Comparison of ENCODE assay signal across 1 cellular context in the genomic region with DNA sequence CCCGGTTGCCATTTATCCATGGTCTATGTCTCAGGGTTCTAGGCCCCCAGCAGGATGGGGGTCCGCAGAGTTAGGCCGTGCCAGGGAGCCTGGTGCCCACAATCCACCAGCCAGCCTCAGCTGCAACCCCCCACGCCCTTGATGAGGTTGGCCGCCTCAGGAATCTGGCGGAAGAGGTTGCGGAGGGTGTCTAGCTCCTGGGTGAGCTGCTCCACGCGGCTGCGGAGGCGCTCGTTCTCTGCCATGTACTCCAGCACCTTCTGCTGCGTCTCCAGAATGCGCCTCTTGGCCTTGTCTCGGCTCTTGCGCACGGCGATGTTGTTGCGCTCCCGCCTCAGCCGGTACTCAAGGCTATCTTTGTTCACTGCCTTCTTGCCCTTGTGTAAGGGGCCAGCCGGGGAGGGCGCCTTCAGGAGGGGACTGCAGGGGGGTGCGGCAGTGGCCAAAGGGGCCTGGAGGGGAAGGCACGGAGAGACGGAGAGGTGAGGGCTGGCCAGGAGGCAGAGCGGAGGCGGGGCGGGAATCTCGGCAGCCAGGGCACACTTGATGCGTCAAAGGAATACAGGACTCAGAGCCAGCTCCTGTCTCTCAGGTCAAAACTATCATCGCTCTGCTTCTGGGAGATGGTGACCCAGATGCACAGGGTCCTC.
TF ChIP-seq lines count a peak whose summit lies in the region.

No MANE protein-coding gene starts in this region.

TF ChIP-seq in HepG2, 621 proteins besides CTCF, POLR2A, EP300 and RAD21 (continues in another document):
- TF ChIP-seq MEIS2 (CRISPR knock-in tag; IDR thresholded peaks at IDR 0.05) (no peak), ZNF550 (CRISPR knock-in tag; IDR thresholded peaks at IDR 0.05; ENCODE audit: borderline replicate concordance) (no peak), ZSCAN29 (CRISPR knock-in tag; conservative IDR thresholded peaks at IDR 0.05) (no peak), MEIS1 (CRISPR knock-in tag; IDR thresholded peaks at IDR 0.05; ENCODE audit: borderline replicate concordance) (no peak), GATAD2A (CRISPR knock-in tag; IDR thresholded peaks at IDR 0.05) (no peak), ZNF44 (CRISPR knock-in tag; IDR thresholded peaks at IDR 0.05) (no peak), FOXK2 (IDR thresholded peaks at IDR 0.05) (no peak), SMC3 (IDR thresholded peaks at IDR 0.05; ENCODE audit: low read length) (no peak), KLF12 (CRISPR knock-in tag; IDR thresholded peaks at IDR 0.05; ENCODE audit: borderline replicate concordance) (no peak), ZNF296 (CRISPR knock-in tag; conservative IDR thresholded peaks at IDR 0.05) (no peak), ATRX (CRISPR knock-in tag; IDR thresholded peaks at IDR 0.05; ENCODE audit: borderline replicate concordance) (no peak), ZNF589 (CRISPR knock-in tag; conservative IDR thresholded peaks at IDR 0.05) (no peak), PCBP1 (IDR thresholded peaks at IDR 0.05; ENCODE audit: borderline replicate concordance, low read depth, low read length) (no peak), NFYB (CRISPR knock-in tag; IDR thresholded peaks at IDR 0.05) (no peak), ZNF577 (CRISPR knock-in tag; IDR thresholded peaks at IDR 0.05; ENCODE audit: borderline replicate concordance, low read depth) (no peak), ONECUT2 (CRISPR knock-in tag; IDR thresholded peaks at IDR 0.05) (no peak), ZNF441 (CRISPR knock-in tag; IDR thresholded peaks at IDR 0.05; ENCODE audit: borderline replicate concordance) (no peak), HNRNPLL (IDR thresholded peaks at IDR 0.05; ENCODE audit: low read depth, low read length, poor library complexity, severe bottlenecking) (no peak), ZNF382 (CRISPR knock-in tag; IDR thresholded peaks at IDR 0.05; ENCODE audit: borderline replicate concordance) (no peak), HNRNPL (IDR thresholded peaks at IDR 0.05; ENCODE audit: low read depth, low read length) (no peak), JUN (CRISPR knock-in tag; IDR thresholded peaks at IDR 0.05) (no peak), MTA1 (CRISPR knock-in tag; IDR thresholded peaks at IDR 0.05; ENCODE audit: borderline replicate concordance) (0 out of 2 replicates have a peak, but pooled peaks have one; percentile 23), HOXA5 (CRISPR knock-in tag; IDR thresholded peaks at IDR 0.05) (no peak)
- TF ChIP-seq, protein P1, sequence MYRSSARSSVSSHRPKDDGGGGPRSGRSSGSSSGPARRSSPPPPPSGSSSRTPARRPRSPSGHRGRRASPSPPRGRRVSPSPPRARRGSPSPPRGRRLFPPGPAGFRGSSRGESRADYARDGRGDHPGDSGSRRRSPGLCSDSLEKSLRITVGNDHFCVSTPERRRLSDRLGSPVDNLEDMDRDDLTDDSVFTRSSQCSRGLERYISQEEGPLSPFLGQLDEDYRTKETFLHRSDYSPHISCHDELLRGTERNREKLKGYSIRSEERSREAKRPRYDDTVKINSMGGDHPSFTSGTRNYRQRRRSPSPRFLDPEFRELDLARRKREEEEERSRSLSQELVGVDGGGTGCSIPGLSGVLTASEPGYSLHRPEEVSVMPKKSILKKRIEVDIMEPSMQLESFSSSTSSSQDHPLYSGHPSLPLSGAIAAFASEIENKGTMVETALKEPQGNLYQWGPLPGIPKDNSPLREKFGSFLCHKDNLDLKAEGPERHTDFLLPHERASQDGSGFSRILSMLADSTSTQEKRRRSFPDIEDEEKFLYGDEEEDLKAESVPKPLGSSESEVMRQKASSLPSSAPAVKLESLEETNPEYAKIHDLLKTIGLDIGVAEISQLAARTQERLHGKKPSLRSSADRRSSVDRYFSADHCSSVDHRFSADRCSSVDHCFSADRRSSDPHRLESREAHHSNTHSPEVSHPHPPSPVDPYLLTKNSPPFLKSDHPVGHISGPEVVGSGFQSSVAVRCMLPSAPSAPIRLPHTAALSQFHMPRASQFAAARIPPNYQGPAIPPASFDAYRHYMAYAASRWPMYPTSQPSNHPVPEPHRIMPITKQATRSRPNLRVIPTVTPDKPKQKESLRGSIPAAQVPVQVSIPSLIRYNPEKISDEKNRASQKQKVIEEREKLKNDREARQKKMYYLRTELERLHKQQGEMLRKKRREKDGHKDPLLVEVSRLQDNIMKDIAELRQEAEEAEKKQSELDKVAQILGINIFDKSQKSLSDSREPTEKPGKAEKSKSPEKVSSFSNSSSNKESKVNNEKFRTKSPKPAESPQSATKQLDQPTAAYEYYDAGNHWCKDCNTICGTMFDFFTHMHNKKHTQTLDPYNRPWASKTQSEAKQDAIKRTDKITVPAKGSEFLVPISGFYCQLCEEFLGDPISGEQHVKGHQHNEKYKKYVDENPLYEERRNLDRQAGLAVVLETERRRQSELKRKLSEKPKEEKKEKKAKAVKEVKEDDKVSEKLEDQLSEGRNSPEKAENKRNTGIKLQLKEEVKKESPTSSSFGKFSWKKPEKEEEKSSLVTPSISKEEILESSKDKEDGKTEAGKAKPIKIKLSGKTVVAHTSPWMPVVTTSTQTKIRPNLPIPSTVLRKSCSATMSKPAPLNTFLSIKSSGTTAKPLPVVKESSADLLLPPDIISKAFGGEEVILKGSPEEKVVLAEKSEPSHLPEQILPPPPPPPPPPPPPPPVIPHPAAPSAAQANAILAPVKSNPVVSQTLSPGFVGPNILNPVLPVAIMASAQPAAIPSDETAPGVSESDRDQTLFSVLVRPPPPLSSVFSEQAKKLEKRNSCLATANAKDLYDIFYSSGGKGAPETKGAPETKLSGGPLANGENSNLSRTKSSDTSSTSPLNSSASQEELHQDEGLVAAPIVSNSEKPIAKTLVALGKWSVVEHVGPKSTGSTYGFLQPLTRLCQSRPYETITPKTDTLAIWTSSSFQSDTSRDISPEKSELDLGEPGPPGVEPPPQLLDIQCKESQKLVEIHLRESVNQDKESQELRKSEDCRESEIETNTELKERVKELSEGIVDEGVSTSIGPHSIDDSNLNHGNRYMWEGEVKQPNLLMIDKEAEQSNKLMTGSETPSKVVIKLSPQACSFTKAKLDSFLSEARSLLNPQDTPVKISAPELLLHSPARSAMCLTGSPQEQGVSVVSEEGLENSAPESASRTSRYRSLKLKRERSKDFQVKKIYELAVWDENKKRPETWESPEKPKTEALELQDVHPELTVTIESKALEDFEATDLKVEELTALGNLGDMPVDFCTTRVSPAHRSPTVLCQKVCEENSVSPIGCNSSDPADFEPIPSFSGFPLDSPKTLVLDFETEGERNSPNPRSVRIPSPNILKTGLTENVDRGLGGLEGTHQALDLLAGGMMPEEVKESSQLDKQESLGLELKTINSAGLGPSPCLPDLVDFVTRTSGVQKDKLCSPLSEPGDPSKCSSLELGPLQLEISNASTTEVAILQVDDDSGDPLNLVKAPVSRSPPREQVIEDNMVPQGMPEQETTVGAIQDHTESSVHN (CRISPR knock-in tag; IDR thresholded peaks at IDR 0.05): 0 out of 2 replicates have a peak, but pooled peaks have one; percentile 51
- TF ChIP-seq, protein P2, sequence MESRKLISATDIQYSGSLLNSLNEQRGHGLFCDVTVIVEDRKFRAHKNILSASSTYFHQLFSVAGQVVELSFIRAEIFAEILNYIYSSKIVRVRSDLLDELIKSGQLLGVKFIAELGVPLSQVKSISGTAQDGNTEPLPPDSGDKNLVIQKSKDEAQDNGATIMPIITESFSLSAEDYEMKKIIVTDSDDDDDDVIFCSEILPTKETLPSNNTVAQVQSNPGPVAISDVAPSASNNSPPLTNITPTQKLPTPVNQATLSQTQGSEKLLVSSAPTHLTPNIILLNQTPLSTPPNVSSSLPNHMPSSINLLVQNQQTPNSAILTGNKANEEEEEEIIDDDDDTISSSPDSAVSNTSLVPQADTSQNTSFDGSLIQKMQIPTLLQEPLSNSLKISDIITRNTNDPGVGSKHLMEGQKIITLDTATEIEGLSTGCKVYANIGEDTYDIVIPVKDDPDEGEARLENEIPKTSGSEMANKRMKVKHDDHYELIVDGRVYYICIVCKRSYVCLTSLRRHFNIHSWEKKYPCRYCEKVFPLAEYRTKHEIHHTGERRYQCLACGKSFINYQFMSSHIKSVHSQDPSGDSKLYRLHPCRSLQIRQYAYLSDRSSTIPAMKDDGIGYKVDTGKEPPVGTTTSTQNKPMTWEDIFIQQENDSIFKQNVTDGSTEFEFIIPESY (CRISPR knock-in tag; IDR thresholded peaks at IDR 0.05): peak; percentile 58; the same call in 1 of the 2 replicates
- TF ChIP-seq, protein P3, sequence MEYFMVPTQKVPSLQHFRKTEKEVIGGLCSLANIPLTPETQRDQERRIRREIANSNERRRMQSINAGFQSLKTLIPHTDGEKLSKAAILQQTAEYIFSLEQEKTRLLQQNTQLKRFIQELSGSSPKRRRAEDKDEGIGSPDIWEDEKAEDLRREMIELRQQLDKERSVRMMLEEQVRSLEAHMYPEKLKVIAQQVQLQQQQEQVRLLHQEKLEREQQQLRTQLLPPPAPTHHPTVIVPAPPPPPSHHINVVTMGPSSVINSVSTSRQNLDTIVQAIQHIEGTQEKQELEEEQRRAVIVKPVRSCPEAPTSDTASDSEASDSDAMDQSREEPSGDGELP (IDR thresholded peaks at IDR 0.05; ENCODE audit: borderline replicate concordance, low read depth): no peak
- TF ChIP-seq, protein P4, sequence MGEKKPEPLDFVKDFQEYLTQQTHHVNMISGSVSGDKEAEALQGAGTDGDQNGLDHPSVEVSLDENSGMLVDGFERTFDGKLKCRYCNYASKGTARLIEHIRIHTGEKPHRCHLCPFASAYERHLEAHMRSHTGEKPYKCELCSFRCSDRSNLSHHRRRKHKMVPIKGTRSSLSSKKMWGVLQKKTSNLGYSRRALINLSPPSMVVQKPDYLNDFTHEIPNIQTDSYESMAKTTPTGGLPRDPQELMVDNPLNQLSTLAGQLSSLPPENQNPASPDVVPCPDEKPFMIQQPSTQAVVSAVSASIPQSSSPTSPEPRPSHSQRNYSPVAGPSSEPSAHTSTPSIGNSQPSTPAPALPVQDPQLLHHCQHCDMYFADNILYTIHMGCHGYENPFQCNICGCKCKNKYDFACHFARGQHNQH (CRISPR knock-in tag; IDR thresholded peaks at IDR 0.05): no peak
- TF ChIP-seq, protein P5, sequence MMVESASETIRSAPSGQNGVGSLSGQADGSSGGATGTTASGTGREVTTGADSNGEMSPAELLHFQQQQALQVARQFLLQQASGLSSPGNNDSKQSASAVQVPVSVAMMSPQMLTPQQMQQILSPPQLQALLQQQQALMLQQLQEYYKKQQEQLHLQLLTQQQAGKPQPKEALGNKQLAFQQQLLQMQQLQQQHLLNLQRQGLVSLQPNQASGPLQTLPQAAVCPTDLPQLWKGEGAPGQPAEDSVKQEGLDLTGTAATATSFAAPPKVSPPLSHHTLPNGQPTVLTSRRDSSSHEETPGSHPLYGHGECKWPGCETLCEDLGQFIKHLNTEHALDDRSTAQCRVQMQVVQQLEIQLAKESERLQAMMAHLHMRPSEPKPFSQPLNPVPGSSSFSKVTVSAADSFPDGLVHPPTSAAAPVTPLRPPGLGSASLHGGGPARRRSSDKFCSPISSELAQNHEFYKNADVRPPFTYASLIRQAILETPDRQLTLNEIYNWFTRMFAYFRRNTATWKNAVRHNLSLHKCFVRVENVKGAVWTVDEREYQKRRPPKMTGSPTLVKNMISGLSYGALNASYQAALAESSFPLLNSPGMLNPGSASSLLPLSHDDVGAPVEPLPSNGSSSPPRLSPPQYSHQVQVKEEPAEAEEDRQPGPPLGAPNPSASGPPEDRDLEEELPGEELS (CRISPR knock-in tag; IDR thresholded peaks at IDR 0.05): no peak
- TF ChIP-seq, protein P6, sequence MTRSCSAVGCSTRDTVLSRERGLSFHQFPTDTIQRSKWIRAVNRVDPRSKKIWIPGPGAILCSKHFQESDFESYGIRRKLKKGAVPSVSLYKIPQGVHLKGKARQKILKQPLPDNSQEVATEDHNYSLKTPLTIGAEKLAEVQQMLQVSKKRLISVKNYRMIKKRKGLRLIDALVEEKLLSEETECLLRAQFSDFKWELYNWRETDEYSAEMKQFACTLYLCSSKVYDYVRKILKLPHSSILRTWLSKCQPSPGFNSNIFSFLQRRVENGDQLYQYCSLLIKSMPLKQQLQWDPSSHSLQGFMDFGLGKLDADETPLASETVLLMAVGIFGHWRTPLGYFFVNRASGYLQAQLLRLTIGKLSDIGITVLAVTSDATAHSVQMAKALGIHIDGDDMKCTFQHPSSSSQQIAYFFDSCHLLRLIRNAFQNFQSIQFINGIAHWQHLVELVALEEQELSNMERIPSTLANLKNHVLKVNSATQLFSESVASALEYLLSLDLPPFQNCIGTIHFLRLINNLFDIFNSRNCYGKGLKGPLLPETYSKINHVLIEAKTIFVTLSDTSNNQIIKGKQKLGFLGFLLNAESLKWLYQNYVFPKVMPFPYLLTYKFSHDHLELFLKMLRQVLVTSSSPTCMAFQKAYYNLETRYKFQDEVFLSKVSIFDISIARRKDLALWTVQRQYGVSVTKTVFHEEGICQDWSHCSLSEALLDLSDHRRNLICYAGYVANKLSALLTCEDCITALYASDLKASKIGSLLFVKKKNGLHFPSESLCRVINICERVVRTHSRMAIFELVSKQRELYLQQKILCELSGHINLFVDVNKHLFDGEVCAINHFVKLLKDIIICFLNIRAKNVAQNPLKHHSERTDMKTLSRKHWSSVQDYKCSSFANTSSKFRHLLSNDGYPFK (CRISPR knock-in tag; IDR thresholded peaks at IDR 0.05; ENCODE audit: borderline replicate concordance): no peak
- TF ChIP-seq, protein P7, sequence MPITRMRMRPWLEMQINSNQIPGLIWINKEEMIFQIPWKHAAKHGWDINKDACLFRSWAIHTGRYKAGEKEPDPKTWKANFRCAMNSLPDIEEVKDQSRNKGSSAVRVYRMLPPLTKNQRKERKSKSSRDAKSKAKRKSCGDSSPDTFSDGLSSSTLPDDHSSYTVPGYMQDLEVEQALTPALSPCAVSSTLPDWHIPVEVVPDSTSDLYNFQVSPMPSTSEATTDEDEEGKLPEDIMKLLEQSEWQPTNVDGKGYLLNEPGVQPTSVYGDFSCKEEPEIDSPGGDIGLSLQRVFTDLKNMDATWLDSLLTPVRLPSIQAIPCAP (CRISPR knock-in tag; IDR thresholded peaks at IDR 0.05; ENCODE audit: low read depth): no peak
- TF ChIP-seq, protein P8, sequence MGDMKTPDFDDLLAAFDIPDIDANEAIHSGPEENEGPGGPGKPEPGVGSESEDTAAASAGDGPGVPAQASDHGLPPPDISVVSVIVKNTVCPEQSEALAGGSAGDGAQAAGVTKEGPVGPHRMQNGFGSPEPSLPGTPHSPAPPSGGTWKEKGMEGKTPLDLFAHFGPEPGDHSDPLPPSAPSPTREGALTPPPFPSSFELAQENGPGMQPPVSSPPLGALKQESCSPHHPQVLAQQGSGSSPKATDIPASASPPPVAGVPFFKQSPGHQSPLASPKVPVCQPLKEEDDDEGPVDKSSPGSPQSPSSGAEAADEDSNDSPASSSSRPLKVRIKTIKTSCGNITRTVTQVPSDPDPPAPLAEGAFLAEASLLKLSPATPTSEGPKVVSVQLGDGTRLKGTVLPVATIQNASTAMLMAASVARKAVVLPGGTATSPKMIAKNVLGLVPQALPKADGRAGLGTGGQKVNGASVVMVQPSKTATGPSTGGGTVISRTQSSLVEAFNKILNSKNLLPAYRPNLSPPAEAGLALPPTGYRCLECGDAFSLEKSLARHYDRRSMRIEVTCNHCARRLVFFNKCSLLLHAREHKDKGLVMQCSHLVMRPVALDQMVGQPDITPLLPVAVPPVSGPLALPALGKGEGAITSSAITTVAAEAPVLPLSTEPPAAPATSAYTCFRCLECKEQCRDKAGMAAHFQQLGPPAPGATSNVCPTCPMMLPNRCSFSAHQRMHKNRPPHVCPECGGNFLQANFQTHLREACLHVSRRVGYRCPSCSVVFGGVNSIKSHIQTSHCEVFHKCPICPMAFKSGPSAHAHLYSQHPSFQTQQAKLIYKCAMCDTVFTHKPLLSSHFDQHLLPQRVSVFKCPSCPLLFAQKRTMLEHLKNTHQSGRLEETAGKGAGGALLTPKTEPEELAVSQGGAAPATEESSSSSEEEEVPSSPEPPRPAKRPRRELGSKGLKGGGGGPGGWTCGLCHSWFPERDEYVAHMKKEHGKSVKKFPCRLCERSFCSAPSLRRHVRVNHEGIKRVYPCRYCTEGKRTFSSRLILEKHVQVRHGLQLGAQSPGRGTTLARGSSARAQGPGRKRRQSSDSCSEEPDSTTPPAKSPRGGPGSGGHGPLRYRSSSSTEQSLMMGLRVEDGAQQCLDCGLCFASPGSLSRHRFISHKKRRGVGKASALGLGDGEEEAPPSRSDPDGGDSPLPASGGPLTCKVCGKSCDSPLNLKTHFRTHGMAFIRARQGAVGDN (CRISPR knock-in tag; IDR thresholded peaks at IDR 0.05): peak; percentile 48
